In genomic region chr7:90717286-90718060, GRCh38 we compare ENCODE assay signal across 8 cellular contexts.
DNase-seq lines count a peak whose midpoint lies in the region; ATAC-seq, FAIRE-seq and TF ChIP-seq lines count a peak whose summit lies in the region.
"Had no signal": no experiment of that assay in that cellular context is flagged by ENCODE, and none has a peak within 500 bp of the region (broad histone marks: within the 10 kb centered on the region; RNA-seq: fewer than 3 reads in every experiment).

No MANE protein-coding gene starts in this region.

- TF ChIP-seq EP300 in transverse colon (IDR thresholded peaks at IDR 0.05; ENCODE audit: low read depth): no peak

- H3K4me3 ChIP-seq in SU-DHL-6 (ENCODE audit: insufficient read depth, low read length, poor library complexity, severe bottlenecking): peak overlapping the region; percentile 78
- H3K4me3 ChIP-seq in kidney (ENCODE audit: low read length in 2 of 2): peak overlapping the region in 1 of 2 donors; percentile 32
- H3K4me3 ChIP-seq in transverse colon: no peak overlapping the region

- DNase-seq in HCEC 1CT: peak; percentile 30
- no peak for DNase-seq in kidney
- DNase-seq in smooth muscle cell of the brain vasculature (ENCODE audit: low read depth, low spot score): peak; percentile 40
- DNase-seq in transverse colon: no peak
- DNase-seq in hippocampal formation (lab: John Stamatoyannopoulos, UW): no peak
- DNase-seq: activated CD8-positive, alpha-beta T cell treated with anti-CD3 and anti-CD28 coated beads, Interleukin-2, amount 10 ng/mL, durations not matched to agents 7 days and 5 days had no signal

- H3K27ac ChIP-seq in SU-DHL-6 (ENCODE audit: low read depth, low read length) (peak overlapping the region; percentile 93), kidney (ENCODE audit: low read depth in 2 of 2, low read length in 2 of 2) (peak overlapping the region; percentile 64 to 68), transverse colon (no peak overlapping the region)

- H4K20me1 ChIP-seq in SU-DHL-6 (ENCODE audit: low read depth, low read length): no peaks in the 10 kb centered on the region

- TF ChIP-seq CTCF in SU-DHL-6 (IDR thresholded peaks at IDR 0.05; ENCODE audit: insufficient read depth, low read length, poor library complexity, severe bottlenecking): no peak
- no peak for TF ChIP-seq CTCF in kidney (IDR thresholded peaks at IDR 0.05; ENCODE audit: borderline replicate concordance, extremely low read depth, insufficient read depth)
- no peak for TF ChIP-seq CTCF in transverse colon (IDR thresholded peaks at IDR 0.05)

- WGBS in transverse colon (ENCODE audit: low coverage in 1 of 2), 2 donors: 52 to 56% methylated on average over 5 of the region's 5 CpGs

- no peak overlapping the region for H2AFZ ChIP-seq in SU-DHL-6 (ENCODE audit: low read depth, low read length, severe bottlenecking)

- peak overlapping the region; percentile 88 for H3K4me2 ChIP-seq in SU-DHL-6 (ENCODE audit: low read depth, low read length, poor library complexity, severe bottlenecking)

- no peaks in the 10 kb centered on the region for H3K27me3 ChIP-seq in SU-DHL-6 (ENCODE audit: low read length)
- H3K27me3 ChIP-seq in transverse colon: no peaks in the 10 kb centered on the region

- in situ Hi-C loops in transverse colon (cut with MboI; ENCODE audit: low pct_ligation_motif_present in 1 of 4, low pct_unique_long_range_greater_than_20kb in 1 of 4, low sequenced_read_pairs in 3 of 4): no loop called here

- H3F3A ChIP-seq in SU-DHL-6 (ENCODE audit: insufficient read depth): peaks cover 78% of the 10 kb centered on the region

- no peaks in the 10 kb centered on the region for H3K9me2 ChIP-seq in SU-DHL-6 (replicated peaks; ENCODE audit: insufficient read depth, low read length)

- H3K36me3 ChIP-seq in SU-DHL-6 (ENCODE audit: low read length) (no peaks in the 10 kb centered on the region), kidney (ENCODE audit: control insufficient read depth in 1 of 2, insufficient read depth in 2 of 2, low read length in 2 of 2) (no peaks in the 10 kb centered on the region), transverse colon (no peaks in the 10 kb centered on the region)

- H3K9me3 ChIP-seq in SU-DHL-6 (ENCODE audit: insufficient read depth, low read length) (no peaks in the 10 kb centered on the region), kidney (ENCODE audit: control insufficient read depth in 1 of 2, low read length in 2 of 2) (no peaks in the 10 kb centered on the region), transverse colon (no peaks in the 10 kb centered on the region)

- H3K4me1 ChIP-seq in kidney (ENCODE audit: control insufficient read depth in 1 of 2, insufficient read depth in 1 of 2, low read depth in 1 of 2, low read length in 2 of 2) (peaks cover 16 to 37% of the 10 kb centered on the region in 2 donors), transverse colon (peaks cover 0 to 32% (median 10%) of the 10 kb centered on the region in 4 donors)

- H3K9ac ChIP-seq in SU-DHL-6 (ENCODE audit: low read length) (peak overlapping the region; percentile 71), kidney (ENCODE audit: low read length in 2 of 2) (no peak overlapping the region)

- no peak for TF ChIP-seq POLR2A in transverse colon (IDR thresholded peaks at IDR 0.05)

- peak; percentile 21 for FAIRE-seq in kidney (lab: Jason Lieb, UNC)

- intact Hi-C loops in kidney (cut with DNase I): no loop called here
- intact Hi-C loops in transverse colon (cut with DNase I; ENCODE audit: low total_unique reads): no loop called here

- no peak for ATAC-seq in GM19397 (IDR thresholded peaks at IDR 0.05; ENCODE audit: unreplicated experiment)
- ATAC-seq: activated CD8-positive, alpha-beta T cell treated with anti-CD3 and anti-CD28 coated beads, Interleukin-2, amount 10 ng/mL, durations not matched to agents 7 days and 5 days had no signal

- peaks cover 100% of the 10 kb centered on the region for H3K79me2 ChIP-seq in SU-DHL-6 (ENCODE audit: insufficient read depth, low read length)

Comparison
In these comparisons a context has a peak if more than half of its experiments do, and no peak if none do; other contexts are left out.
1. DNase-seq: peak in HCEC 1CT (single experiment) and smooth muscle cell of the brain vasculature (single experiment); none in kidney (single experiment), transverse colon (single experiment) and hippocampal formation (0 of 2).
2. H3K27ac ChIP-seq: peak in SU-DHL-6 (single experiment) and kidney (2 of 2); none in transverse colon (0 of 4).